Comparison of ENCODE assay signal across 1 cellular context in the genomic region with DNA sequence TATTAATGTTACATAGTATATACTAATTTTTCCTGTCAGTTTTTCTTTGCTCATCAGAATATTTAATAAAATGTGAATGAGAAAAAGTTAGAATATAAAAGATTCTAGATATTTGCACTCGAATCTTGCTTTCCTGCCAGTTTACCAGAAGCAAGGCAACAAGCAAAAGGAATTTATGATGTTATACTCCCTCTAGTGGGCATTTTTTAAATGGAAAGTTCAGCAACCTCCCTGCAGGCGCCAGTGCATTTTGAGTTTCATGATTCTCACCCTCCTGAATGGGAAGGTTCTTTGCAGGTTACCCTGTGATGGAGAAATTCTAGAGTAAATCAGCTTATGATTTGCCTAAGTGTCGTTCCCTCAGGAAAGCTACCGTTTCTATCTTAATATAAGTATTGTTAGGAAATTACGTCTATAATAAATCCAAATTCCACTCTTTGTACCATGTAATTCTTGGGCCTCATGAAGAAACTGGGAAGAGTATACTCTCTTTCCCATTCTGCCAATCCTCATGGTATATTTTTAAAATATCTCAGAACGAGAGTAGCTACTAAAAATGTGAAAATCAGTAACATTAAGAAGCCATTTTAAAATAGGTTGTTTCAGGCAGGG.
TF ChIP-seq lines count a peak whose summit lies in the region.

No MANE protein-coding gene starts in this region.

TF ChIP-seq in GM23338, 12 proteins besides CTCF, POLR2A, EP300 and RAD21 (continued from another document):
- TF ChIP-seq, protein P1, sequence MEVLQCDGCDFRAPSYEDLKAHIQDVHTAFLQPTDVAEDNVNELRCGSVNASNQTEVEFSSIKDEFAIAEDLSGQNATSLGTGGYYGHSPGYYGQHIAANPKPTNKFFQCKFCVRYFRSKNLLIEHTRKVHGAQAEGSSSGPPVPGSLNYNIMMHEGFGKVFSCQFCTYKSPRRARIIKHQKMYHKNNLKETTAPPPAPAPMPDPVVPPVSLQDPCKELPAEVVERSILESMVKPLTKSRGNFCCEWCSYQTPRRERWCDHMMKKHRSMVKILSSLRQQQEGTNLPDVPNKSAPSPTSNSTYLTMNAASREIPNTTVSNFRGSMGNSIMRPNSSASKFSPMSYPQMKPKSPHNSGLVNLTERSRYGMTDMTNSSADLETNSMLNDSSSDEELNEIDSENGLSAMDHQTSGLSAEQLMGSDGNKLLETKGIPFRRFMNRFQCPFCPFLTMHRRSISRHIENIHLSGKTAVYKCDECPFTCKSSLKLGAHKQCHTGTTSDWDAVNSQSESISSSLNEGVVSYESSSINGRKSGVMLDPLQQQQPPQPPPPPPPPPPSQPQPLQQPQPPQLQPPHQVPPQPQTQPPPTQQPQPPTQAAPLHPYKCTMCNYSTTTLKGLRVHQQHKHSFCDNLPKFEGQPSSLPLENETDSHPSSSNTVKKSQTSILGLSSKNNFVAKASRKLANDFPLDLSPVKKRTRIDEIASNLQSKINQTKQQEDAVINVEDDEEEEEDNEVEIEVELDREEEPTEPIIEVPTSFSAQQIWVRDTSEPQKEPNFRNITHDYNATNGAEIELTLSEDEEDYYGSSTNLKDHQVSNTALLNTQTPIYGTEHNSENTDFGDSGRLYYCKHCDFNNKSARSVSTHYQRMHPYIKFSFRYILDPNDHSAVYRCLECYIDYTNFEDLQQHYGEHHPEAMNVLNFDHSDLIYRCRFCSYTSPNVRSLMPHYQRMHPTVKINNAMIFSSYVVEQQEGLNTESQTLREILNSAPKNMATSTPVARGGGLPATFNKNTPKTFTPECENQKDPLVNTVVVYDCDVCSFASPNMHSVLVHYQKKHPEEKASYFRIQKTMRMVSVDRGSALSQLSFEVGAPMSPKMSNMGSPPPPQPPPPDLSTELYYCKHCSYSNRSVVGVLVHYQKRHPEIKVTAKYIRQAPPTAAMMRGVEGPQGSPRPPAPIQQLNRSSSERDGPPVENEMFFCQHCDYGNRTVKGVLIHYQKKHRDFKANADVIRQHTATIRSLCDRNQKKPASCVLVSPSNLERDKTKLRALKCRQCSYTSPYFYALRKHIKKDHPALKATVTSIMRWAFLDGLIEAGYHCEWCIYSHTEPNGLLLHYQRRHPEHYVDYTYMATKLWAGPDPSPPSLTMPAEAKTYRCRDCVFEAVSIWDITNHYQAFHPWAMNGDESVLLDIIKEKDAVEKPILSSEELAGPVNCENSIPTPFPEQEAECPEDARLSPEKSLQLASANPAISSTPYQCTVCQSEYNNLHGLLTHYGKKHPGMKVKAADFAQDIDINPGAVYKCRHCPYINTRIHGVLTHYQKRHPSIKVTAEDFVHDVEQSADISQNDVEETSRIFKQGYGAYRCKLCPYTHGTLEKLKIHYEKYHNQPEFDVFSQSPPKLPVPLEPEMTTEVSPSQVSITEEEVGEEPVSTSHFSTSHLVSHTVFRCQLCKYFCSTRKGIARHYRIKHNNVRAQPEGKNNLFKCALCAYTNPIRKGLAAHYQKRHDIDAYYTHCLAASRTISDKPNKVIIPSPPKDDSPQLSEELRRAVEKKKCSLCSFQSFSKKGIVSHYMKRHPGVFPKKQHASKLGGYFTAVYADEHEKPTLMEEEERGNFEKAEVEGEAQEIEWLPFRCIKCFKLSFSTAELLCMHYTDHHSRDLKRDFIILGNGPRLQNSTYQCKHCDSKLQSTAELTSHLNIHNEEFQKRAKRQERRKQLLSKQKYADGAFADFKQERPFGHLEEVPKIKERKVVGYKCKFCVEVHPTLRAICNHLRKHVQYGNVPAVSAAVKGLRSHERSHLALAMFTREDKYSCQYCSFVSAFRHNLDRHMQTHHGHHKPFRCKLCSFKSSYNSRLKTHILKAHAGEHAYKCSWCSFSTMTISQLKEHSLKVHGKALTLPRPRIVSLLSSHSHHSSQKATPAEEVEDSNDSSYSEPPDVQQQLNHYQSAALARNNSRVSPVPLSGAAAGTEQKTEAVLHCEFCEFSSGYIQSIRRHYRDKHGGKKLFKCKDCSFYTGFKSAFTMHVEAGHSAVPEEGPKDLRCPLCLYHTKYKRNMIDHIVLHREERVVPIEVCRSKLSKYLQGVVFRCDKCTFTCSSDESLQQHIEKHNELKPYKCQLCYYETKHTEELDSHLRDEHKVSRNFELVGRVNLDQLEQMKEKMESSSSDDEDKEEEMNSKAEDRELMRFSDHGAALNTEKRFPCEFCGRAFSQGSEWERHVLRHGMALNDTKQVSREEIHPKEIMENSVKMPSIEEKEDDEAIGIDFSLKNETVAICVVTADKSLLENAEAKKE (CRISPR knock-in tag; IDR thresholded peaks at IDR 0.05): no peak
- TF ChIP-seq ZNF114 (CRISPR knock-in tag; IDR thresholded peaks at IDR 0.05) (no peak), JUNB (IDR thresholded peaks at IDR 0.05; ENCODE audit: unreplicated experiment) (no peak), ZNF331 (CRISPR knock-in tag; IDR thresholded peaks at IDR 0.05; ENCODE audit: low read depth) (no peak), EZH2phosphoT487 (IDR thresholded peaks at IDR 0.05; ENCODE audit: unreplicated experiment) (no peak)
